Comparison of ENCODE assay signal across 2 cellular contexts in genomic region chr1:155305881-155306391, GRCh38.
TF ChIP-seq lines count a peak whose summit lies in the region.

No MANE protein-coding gene starts in this region.

TF ChIP-seq in WTC11, 78 proteins besides CTCF, POLR2A, EP300 and RAD21 (continued from another document):
- TF ChIP-seq SOX15 (CRISPR knock-in tag; IDR thresholded peaks at IDR 0.05) (no peak), ZBTB43 (CRISPR knock-in tag; IDR thresholded peaks at IDR 0.05) (no peak), ZNF671 (CRISPR knock-in tag; IDR thresholded peaks at IDR 0.05) (no peak), MLX (CRISPR knock-in tag; IDR thresholded peaks at IDR 0.05) (no peak)

TF ChIP-seq in HepG2, 621 proteins besides CTCF, POLR2A, EP300 and RAD21 (continued from another document):
- TF ChIP-seq MEF2D (CRISPR knock-in tag; IDR thresholded peaks at IDR 0.05): 0 out of 2 replicates have a peak, but pooled peaks have one; percentile 27
- TF ChIP-seq, protein P1, sequence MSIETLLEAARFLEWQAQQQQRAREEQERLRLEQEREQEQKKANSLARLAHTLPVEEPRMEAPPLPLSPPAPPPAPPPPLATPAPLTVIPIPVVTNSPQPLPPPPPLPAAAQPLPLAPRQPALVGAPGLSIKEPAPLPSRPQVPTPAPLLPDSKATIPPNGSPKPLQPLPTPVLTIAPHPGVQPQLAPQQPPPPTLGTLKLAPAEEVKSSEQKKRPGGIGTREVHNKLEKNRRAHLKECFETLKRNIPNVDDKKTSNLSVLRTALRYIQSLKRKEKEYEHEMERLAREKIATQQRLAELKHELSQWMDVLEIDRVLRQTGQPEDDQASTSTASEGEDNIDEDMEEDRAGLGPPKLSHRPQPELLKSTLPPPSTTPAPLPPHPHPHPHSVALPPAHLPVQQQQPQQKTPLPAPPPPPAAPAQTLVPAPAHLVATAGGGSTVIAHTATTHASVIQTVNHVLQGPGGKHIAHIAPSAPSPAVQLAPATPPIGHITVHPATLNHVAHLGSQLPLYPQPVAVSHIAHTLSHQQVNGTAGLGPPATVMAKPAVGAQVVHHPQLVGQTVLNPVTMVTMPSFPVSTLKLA (IDR thresholded peaks at IDR 0.05): peak; percentile 63; the same call in 1 of the 2 replicates
- no peak for TF ChIP-seq GLI4 (CRISPR knock-in tag; IDR thresholded peaks at IDR 0.05; ENCODE audit: borderline replicate concordance)
- no peak for TF ChIP-seq KMT2A (CRISPR knock-in tag; IDR thresholded peaks at IDR 0.05)
- TF ChIP-seq SATB2 (CRISPR knock-in tag; IDR thresholded peaks at IDR 0.05): no peak
- TF ChIP-seq BCL3 (CRISPR knock-in tag; IDR thresholded peaks at IDR 0.05): 0 out of 2 replicates have a peak, but pooled peaks have one; percentile 5
- 0 out of 2 replicates have a peak, but pooled peaks have one; percentile 46 for TF ChIP-seq ZNF737 (CRISPR knock-in tag; IDR thresholded peaks at IDR 0.05; ENCODE audit: borderline replicate concordance)
- no peak for TF ChIP-seq ZNF253 (CRISPR knock-in tag; IDR thresholded peaks at IDR 0.05; ENCODE audit: borderline replicate concordance)
- TF ChIP-seq, protein P2, sequence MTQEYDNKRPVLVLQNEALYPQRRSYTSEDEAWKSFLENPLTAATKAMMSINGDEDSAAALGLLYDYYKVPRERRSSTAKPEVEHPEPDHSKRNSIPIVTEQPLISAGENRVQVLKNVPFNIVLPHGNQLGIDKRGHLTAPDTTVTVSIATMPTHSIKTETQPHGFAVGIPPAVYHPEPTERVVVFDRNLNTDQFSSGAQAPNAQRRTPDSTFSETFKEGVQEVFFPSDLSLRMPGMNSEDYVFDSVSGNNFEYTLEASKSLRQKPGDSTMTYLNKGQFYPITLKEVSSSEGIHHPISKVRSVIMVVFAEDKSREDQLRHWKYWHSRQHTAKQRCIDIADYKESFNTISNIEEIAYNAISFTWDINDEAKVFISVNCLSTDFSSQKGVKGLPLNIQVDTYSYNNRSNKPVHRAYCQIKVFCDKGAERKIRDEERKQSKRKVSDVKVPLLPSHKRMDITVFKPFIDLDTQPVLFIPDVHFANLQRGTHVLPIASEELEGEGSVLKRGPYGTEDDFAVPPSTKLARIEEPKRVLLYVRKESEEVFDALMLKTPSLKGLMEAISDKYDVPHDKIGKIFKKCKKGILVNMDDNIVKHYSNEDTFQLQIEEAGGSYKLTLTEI (CRISPR knock-in tag; conservative IDR thresholded peaks at IDR 0.05): no peak
- 0 out of 4 replicates have a peak, but pooled peaks of 1 of the 2 experiments have one; percentile 8 for TF ChIP-seq HMGXB4 (CRISPR knock-in tag; IDR thresholded peaks at IDR 0.05; ENCODE audit: borderline replicate concordance in 1 of 2, low read depth in 1 of 2)
- no peak for TF ChIP-seq HOXA5 (CRISPR knock-in tag; IDR thresholded peaks at IDR 0.05)
- peak; percentile 5; the same call in 1 of the 2 replicates for TF ChIP-seq FOSL2 (CRISPR knock-in tag; IDR thresholded peaks at IDR 0.05)
- peak; percentile 88 for TF ChIP-seq ZNF687 (CRISPR knock-in tag; IDR thresholded peaks at IDR 0.05)
